Comparison of ENCODE assay signal across 16 cellular contexts in genomic region chr22:49877642-49878041, GRCh38. TPM values are rescaled to one million over a fixed set of nuclear protein-coding genes. Genes with fewer than 3 reads are reported as not detected.
A peak's percentile ranks its signal among the peaks of the same experiment; 100 is the strongest.
DNase-seq lines count a peak whose midpoint lies in the region; ATAC-seq and TF ChIP-seq lines count a peak whose summit lies in the region.
"Had no signal": no experiment of that assay in that cellular context is flagged by ENCODE, and none has a peak within 500 bp of the region (broad histone marks: within the 10 kb centered on the region; RNA-seq: fewer than 3 reads in every experiment).

No MANE protein-coding gene starts in this region.

- peaks cover 57% of the 10 kb centered on the region for H3K79me2 ChIP-seq in PC-3 (ENCODE audit: low read length)

- H3K27ac Mint-ChIP-seq in T-helper 2 cell treated with Interferon-gamma antibody and Interleukin-4, amounts not matched to agents 5 μg/mL and 100 μg/mL, for 36 hours: peak overlapping the region; percentile 31
- peak overlapping the region; percentile 65 for H3K27ac Mint-ChIP-seq in central memory CD8-positive, alpha-beta T cell (ENCODE audit: low read depth)
- no peak overlapping the region for H3K27ac Mint-ChIP-seq in progenitor cell of endocrine pancreas
- H3K27ac Mint-ChIP-seq: H9 had no signal

- H3K27me3 ChIP-seq in BLaER1 (no peaks in the 10 kb centered on the region), PC-3 (ENCODE audit: low read length) (no peaks in the 10 kb centered on the region)
- H3K27me3 ChIP-seq: BLaER1 treated with 17β-estradiol and CSF1 and Interleukin-3, amounts not matched to agents 10 nM and 100 nM had no signal

- H3K27me3 Mint-ChIP-seq in T-helper 2 cell treated with Interferon-gamma antibody and Interleukin-4, amounts not matched to agents 5 μg/mL and 100 μg/mL, for 36 hours (ENCODE audit: low read depth): no peaks in the 10 kb centered on the region
- no peaks in the 10 kb centered on the region for H3K27me3 Mint-ChIP-seq in central memory CD8-positive, alpha-beta T cell
- no peaks in the 10 kb centered on the region for H3K27me3 Mint-ChIP-seq in progenitor cell of endocrine pancreas
- H3K27me3 Mint-ChIP-seq: CD8-positive, alpha-beta memory T cell had no signal

- H3K4me2 ChIP-seq in BLaER1 (no peak overlapping the region), PC-3 (ENCODE audit: low read length) (no peak overlapping the region)
- H3K4me2 ChIP-seq: A549; BLaER1 treated with 17β-estradiol and CSF1 and Interleukin-3, amounts not matched to agents 10 nM and 100 nM had no signal

- H3K9ac ChIP-seq in BLaER1: no peak overlapping the region
- no peak overlapping the region for H3K9ac ChIP-seq in PC-3 (ENCODE audit: low read length)
- H3K9ac ChIP-seq: BLaER1 treated with 17β-estradiol and CSF1 and Interleukin-3, amounts not matched to agents 10 nM and 100 nM had no signal

- H3K36me3 ChIP-seq in BLaER1 (peaks cover 81% of the 10 kb centered on the region), PC-3 (ENCODE audit: low read depth, low read length) (no peaks in the 10 kb centered on the region)

- TF ChIP-seq CTCF in progenitor cell of endocrine pancreas (IDR thresholded peaks at IDR 0.05; ENCODE audit: unreplicated experiment) (no peak), PC-3 (conservative IDR thresholded peaks at IDR 0.05; ENCODE audit: low read depth, low read length) (no peak)

- H3K4me3 ChIP-seq in BLaER1: 0 out of 2 replicates have a peak overlapping the region, but pooled peaks have one; percentile 5
- no peak overlapping the region for H3K4me3 ChIP-seq in PC-3 (ENCODE audit: low read length)
- H3K4me3 ChIP-seq: A549; BLaER1 treated with 17β-estradiol and CSF1 and Interleukin-3, amounts not matched to agents 10 nM and 100 nM had no signal

- H3K4me1 ChIP-seq in BLaER1 (peaks cover 25% of the 10 kb centered on the region), PC-3 (ENCODE audit: insufficient read depth, low read length) (no peaks in the 10 kb centered on the region)
- H3K4me1 ChIP-seq: A549 had no signal

- H2AFZ ChIP-seq in PC-3 (ENCODE audit: low read length): no peak overlapping the region

- no peak for ATAC-seq in central memory CD8-positive, alpha-beta T cell (replicated peaks; ENCODE audit: extremely low read depth, poor library complexity, severe bottlenecking)
- no peak for ATAC-seq in PC-3
- ATAC-seq: A549 had no signal

- CTCF ChIA-PET in PC-3 (lab: Charles Lee): no interaction called here

- BruUV-seq in PC-3 (replicated peaks; lab: Mats Ljungman, UMichigan): no TSS peak

- H3K27ac ChIP-seq in BLaER1 (no peak overlapping the region), PC-3 (ENCODE audit: low read length) (no peak overlapping the region)
- H3K27ac ChIP-seq: 22Rv1; A549; BLaER1 treated with 17β-estradiol and CSF1 and Interleukin-3, amounts not matched to agents 10 nM and 100 nM had no signal

- H4K20me1 ChIP-seq in BLaER1 (peaks cover 91% of the 10 kb centered on the region), PC-3 (ENCODE audit: low read length) (0 out of 2 replicates have a peak, but pooled peaks cover 3% of the 10 kb centered on the region)

- DNase-seq in T-helper 2 cell treated with Interferon-gamma antibody and Interleukin-4, amounts not matched to agents 5 μg/mL and 100 μg/mL, for 36 hours (ENCODE audit: low spot score): no peak
- DNase-seq in T-helper 2 cell (no peak), progenitor cell of endocrine pancreas (ENCODE audit: low spot score, unreplicated experiment) (no peak), PC-3 (no peak), nucleus accumbens (lab: John Stamatoyannopoulos, UW) (no peak)
- no peak for DNase-seq in central memory CD8-positive, alpha-beta T cell (ENCODE audit: low spot score in 2 of 2)
- DNase-seq: CD8-positive, alpha-beta memory T cell; COR-L47; DMS 273 treated with DMSO at 0.1 percent for 48 hours; DMS53; DND-41; H9 had no signal

- POLR2A ChIA-PET in PC-3 (lab: Charles Lee; ENCODE audit: unreplicated experiment): no interaction called here

- H3K4me1 Mint-ChIP-seq in T-helper 2 cell treated with Interferon-gamma antibody and Interleukin-4, amounts not matched to agents 5 μg/mL and 100 μg/mL, for 36 hours (ENCODE audit: low read depth): peaks cover 43% of the 10 kb centered on the region
- H3K4me1 Mint-ChIP-seq in central memory CD8-positive, alpha-beta T cell: peaks cover 56% of the 10 kb centered on the region
- peaks cover 3% of the 10 kb centered on the region for H3K4me1 Mint-ChIP-seq in progenitor cell of endocrine pancreas (ENCODE audit: low read depth)

- intact Hi-C loops in PC-3 (cut with micrococcal nuclease): no loop called here

- H3K9me3 ChIP-seq in BLaER1: peaks cover 64% of the 10 kb centered on the region
- no peaks in the 10 kb centered on the region for H3K9me3 ChIP-seq in PC-3 (ENCODE audit: low read length)
- H3K9me3 ChIP-seq: A549 had no signal

- H3K4me3 Mint-ChIP-seq in T-helper 2 cell treated with Interferon-gamma antibody and Interleukin-4, amounts not matched to agents 5 μg/mL and 100 μg/mL, for 36 hours: no peak overlapping the region
- H3K4me3 Mint-ChIP-seq in central memory CD8-positive, alpha-beta T cell: no peak overlapping the region
- H3K4me3 Mint-ChIP-seq in progenitor cell of endocrine pancreas (ENCODE audit: low read depth): peak overlapping the region; percentile 40
- H3K4me3 Mint-ChIP-seq: CD8-positive, alpha-beta memory T cell; H9 had no signal

- H3K36me3 Mint-ChIP-seq in T-helper 2 cell treated with Interferon-gamma antibody and Interleukin-4, amounts not matched to agents 5 μg/mL and 100 μg/mL, for 36 hours (ENCODE audit: low read depth): peaks cover 61% of the 10 kb centered on the region
- H3K36me3 Mint-ChIP-seq in central memory CD8-positive, alpha-beta T cell (ENCODE audit: insufficient read depth): peaks cover 13% of the 10 kb centered on the region
- peaks cover 50% of the 10 kb centered on the region for H3K36me3 Mint-ChIP-seq in progenitor cell of endocrine pancreas (ENCODE audit: insufficient read depth)

- no peaks in the 10 kb centered on the region for H3F3A ChIP-seq in PC-3 (ENCODE audit: low read length, unreplicated experiment)

- no peaks in the 10 kb centered on the region for H3K9me2 ChIP-seq in PC-3 (replicated peaks; ENCODE audit: low read length)

- H3K9me3 Mint-ChIP-seq in T-helper 2 cell treated with Interferon-gamma antibody and Interleukin-4, amounts not matched to agents 5 μg/mL and 100 μg/mL, for 36 hours: peaks cover 12% of the 10 kb centered on the region
- H3K9me3 Mint-ChIP-seq in central memory CD8-positive, alpha-beta T cell: no peaks in the 10 kb centered on the region
- peaks cover 26% of the 10 kb centered on the region for H3K9me3 Mint-ChIP-seq in progenitor cell of endocrine pancreas (ENCODE audit: low read depth)
- H3K9me3 Mint-ChIP-seq: CD8-positive, alpha-beta memory T cell had no signal

RNA-seq across cellular contexts. Expression of gene ZBED4, which starts 24.0 kb away (rescaled TPM):
- total RNA-seq in progenitor cell of endocrine pancreas (34.3 and 36.5 TPM in 2 replicates), PC-3 (2014; rRNA removed) (11.5 and 14.3 TPM in 2 replicates)

RNA-seq across cellular contexts. Expression of gene ALG12, which starts 40.6 kb away (rescaled TPM):
- total RNA-seq in progenitor cell of endocrine pancreas (22.0 and 25.7 TPM in 2 replicates), PC-3 (2014; rRNA removed) (10.7 and 12.1 TPM in 2 replicates)

RNA-seq across cellular contexts. Expression of gene CRELD2, which starts 40.8 kb away (rescaled TPM):
- total RNA-seq in progenitor cell of endocrine pancreas (42.2 and 42.4 TPM in 2 replicates), PC-3 (2014; rRNA removed) (71.3 and 85.6 TPM in 2 replicates)

RNA-seq across cellular contexts. Expression of gene BRD1, which starts 50.0 kb away (rescaled TPM):
- total RNA-seq in progenitor cell of endocrine pancreas (57.3 and 65.7 TPM in 2 replicates), PC-3 (2014; rRNA removed) (19.1 and 23.0 TPM in 2 replicates)
